Comparison of ENCODE assay signal across 21 cellular contexts in genomic region chr22:38860291-38861169, GRCh38. TPM values are rescaled to one million over a fixed set of nuclear protein-coding genes. Genes with fewer than 3 reads are reported as not detected.
DNase-seq lines count a peak whose midpoint lies in the region; ATAC-seq and TF ChIP-seq lines count a peak whose summit lies in the region.
"Had no signal": no experiment of that assay in that cellular context is flagged by ENCODE, and none has a peak within 500 bp of the region (broad histone marks: within the 10 kb centered on the region; RNA-seq: fewer than 3 reads in every experiment).

No MANE protein-coding gene starts in this region.

- H3K9me3 Mint-ChIP-seq in brain (peaks cover 0 to 3% (median 0%) of the 10 kb centered on the region in 5 experiments), endothelial cell (ENCODE audit: unreplicated experiment) (no peaks in the 10 kb centered on the region)
- H3K9me3 Mint-ChIP-seq in stimulated activated naive B cell treated with anti-CD40 and anti-IgM and Interleukin-4, amounts not matched to agents 10 μg/mL and 1 μg/mL and 100 μg/mL, for 72 hours, result no peaks in the 10 kb centered on the region
- H3K9me3 Mint-ChIP-seq: activated CD4-positive, alpha-beta T cell treated with anti-CD3 and anti-CD28 coated beads, Interleukin-2, amount 10 ng/mL, durations not matched to agents 24 days and 14 days; activated T-helper 1 cell treated with anti-CD3 and anti-CD28 coated beads, Interleukin-12 subunit alpha, Interleukin-12 subunit beta, Interleukin-2, Interleukin-4 antibody, amounts not matched to agents 30 ng/mL and 10 ng/mL and 1 ng/mL, durations not matched to agents 14 hours and 24 hours and 36 hours; mesothelial cell of epicardium had no signal

- H3K9me3 ChIP-seq in right atrium auricular region, result no peaks in the 10 kb centered on the region
- H3K9me3 ChIP-seq: HAP-1, SJCRH30, vagina had no signal

- peak; percentile 47 for DNase-seq in Right ventricle myocardium inferior (ENCODE audit: missing footprints)
- no peak for DNase-seq in right atrium auricular region (ENCODE audit: low spot score)
- peak; percentile 59 for DNase-seq in NCI-H2171 (lab: John Stamatoyannopoulos, UW)
- DNase-seq in stimulated activated naive B cell treated with anti-CD40 and anti-IgM and Interleukin-4, amounts not matched to agents 10 μg/mL and 1 μg/mL and 100 μg/mL, for 72 hours, result no peak
- no peak for DNase-seq in NOMO-1 treated with dmso at 0.1 percent for 144 hours (lab: John Stamatoyannopoulos, UW; ENCODE audit: unreplicated experiment)
- no peak for DNase-seq in endothelial cell (ENCODE audit: low spot score)
- DNase-seq: activated CD4-positive, alpha-beta T cell treated with anti-CD3 and anti-CD28 coated beads, Interleukin-2, amount 10 ng/mL, durations not matched to agents 24 days and 14 days; DMS79; islet precursor cell; Kasumi-1; NCI-H1436; NK-92 treated with Interleukin-12 subunit alpha and Interleukin-12 subunit beta, amount 100 ng/mL, for 24 hours; occipital lobe; SJCRH30 had no signal

- TF ChIP-seq CTCF in right atrium auricular region (IDR thresholded peaks at IDR 0.05) (no peak), brain (conservative IDR thresholded peaks at IDR 0.05) (no peak), endothelial cell (IDR thresholded peaks at IDR 0.05; ENCODE audit: unreplicated experiment) (no peak)

- ATAC-seq in Right ventricle myocardium inferior (no peak), HG03159 (IDR thresholded peaks at IDR 0.05; ENCODE audit: unreplicated experiment) (no peak)
- peak; percentile 15 to 22 for ATAC-seq in stimulated activated naive B cell treated with anti-CD40 and anti-IgM and Interleukin-4, amounts not matched to agents 10 μg/mL and 1 μg/mL and 100 μg/mL, for 72 hours (replicated peaks)

- peaks cover 2% of the 10 kb centered on the region for H3K36me3 ChIP-seq in right atrium auricular region
- H3K36me3 ChIP-seq: SJCRH30, vagina had no signal

- H3K36me3 Mint-ChIP-seq in brain (peaks cover 2% of the 10 kb centered on the region), endothelial cell (ENCODE audit: low read depth, unreplicated experiment) (no peaks in the 10 kb centered on the region)
- H3K36me3 Mint-ChIP-seq in stimulated activated naive B cell treated with anti-CD40 and anti-IgM and Interleukin-4, amounts not matched to agents 10 μg/mL and 1 μg/mL and 100 μg/mL, for 72 hours, result peaks cover 12 to 16% of the 10 kb centered on the region in 2 donors

- H3K27ac Mint-ChIP-seq in brain (peak overlapping the region in 3 of 5 experiments; percentile 76 to 86 (median 84)), endothelial cell (ENCODE audit: unreplicated experiment) (no peak overlapping the region)
- H3K27ac Mint-ChIP-seq in stimulated activated naive B cell treated with anti-CD40 and anti-IgM and Interleukin-4, amounts not matched to agents 10 μg/mL and 1 μg/mL and 100 μg/mL, for 72 hours, result peak overlapping the region; percentile 80
- H3K27ac Mint-ChIP-seq: activated CD4-positive, alpha-beta T cell treated with anti-CD3 and anti-CD28 coated beads, Interleukin-2, amount 10 ng/mL, durations not matched to agents 24 days and 14 days; activated T-helper 1 cell treated with anti-CD3 and anti-CD28 coated beads, Interleukin-12 subunit alpha, Interleukin-12 subunit beta, Interleukin-2, Interleukin-4 antibody, amounts not matched to agents 30 ng/mL and 10 ng/mL and 1 ng/mL, durations not matched to agents 14 hours and 24 hours and 36 hours; mesothelial cell of epicardium had no signal

- H3K4me3 ChIP-seq in right atrium auricular region, result no peak overlapping the region
- H3K4me3 ChIP-seq: HAP-1, SJCRH30, vagina had no signal

- intact Hi-C loops in Right ventricle myocardium inferior (cut with DNase I), result no loop called here

- H3K4me1 Mint-ChIP-seq in brain, result peaks cover 51% of the 10 kb centered on the region
- H3K4me1 Mint-ChIP-seq in stimulated activated naive B cell treated with anti-CD40 and anti-IgM and Interleukin-4, amounts not matched to agents 10 μg/mL and 1 μg/mL and 100 μg/mL, for 72 hours, result peaks cover 18% of the 10 kb centered on the region in 2 donors
- H3K4me1 Mint-ChIP-seq in endothelial cell (ENCODE audit: unreplicated experiment), result no peaks in the 10 kb centered on the region

- H3K27ac ChIP-seq in right atrium auricular region, result no peak overlapping the region
- H3K27ac ChIP-seq: epithelial cell of prostate, SJCRH30, vagina had no signal

- no peak overlapping the region for H3K4me3 Mint-ChIP-seq in brain
- peak overlapping the region; percentile 32 to 51 for H3K4me3 Mint-ChIP-seq in stimulated activated naive B cell treated with anti-CD40 and anti-IgM and Interleukin-4, amounts not matched to agents 10 μg/mL and 1 μg/mL and 100 μg/mL, for 72 hours
- no peak overlapping the region for H3K4me3 Mint-ChIP-seq in endothelial cell (ENCODE audit: unreplicated experiment)
- H3K4me3 Mint-ChIP-seq: activated CD4-positive, alpha-beta T cell treated with anti-CD3 and anti-CD28 coated beads, Interleukin-2, amount 10 ng/mL, durations not matched to agents 24 days and 14 days; activated T-helper 1 cell treated with anti-CD3 and anti-CD28 coated beads, Interleukin-12 subunit alpha, Interleukin-12 subunit beta, Interleukin-2, Interleukin-4 antibody, amounts not matched to agents 30 ng/mL and 10 ng/mL and 1 ng/mL, durations not matched to agents 14 hours and 24 hours and 36 hours; mesothelial cell of epicardium had no signal

- no peaks in the 10 kb centered on the region for H3K27me3 ChIP-seq in right atrium auricular region
- H3K27me3 ChIP-seq: SJCRH30, vagina had no signal

- H3K4me1 ChIP-seq in right atrium auricular region, result peaks cover 0 to 37% of the 10 kb centered on the region in 2 donors
- H3K4me1 ChIP-seq: HAP-1, SJCRH30 had no signal

- H3K27me3 Mint-ChIP-seq in brain, result peaks cover 4% of the 10 kb centered on the region
- peaks cover under 1 to 7% of the 10 kb centered on the region in 2 donors for H3K27me3 Mint-ChIP-seq in stimulated activated naive B cell treated with anti-CD40 and anti-IgM and Interleukin-4, amounts not matched to agents 10 μg/mL and 1 μg/mL and 100 μg/mL, for 72 hours
- peaks cover 2% of the 10 kb centered on the region for H3K27me3 Mint-ChIP-seq in endothelial cell (ENCODE audit: unreplicated experiment)

RNA-seq across cellular contexts. Expression of gene CBX6, which starts 11.5 kb away (rescaled TPM):
- total RNA-seq in Right ventricle myocardium inferior (39.3 TPM), right atrium auricular region (10 to 100 TPM; 28.0 to 57.0 TPM), endothelial cell (ENCODE audit: unreplicated experiment) (11.0 TPM)
- polyA plus RNA-seq in brain (ENCODE audit: insufficient read depth, low read depth, low replicate concordance), result 64.4 TPM

RNA-seq across cellular contexts. Expression of gene NPTXR, which starts 16.7 kb away (rescaled TPM):
- total RNA-seq in Right ventricle myocardium inferior, result 19.7 TPM
- total RNA-seq in right atrium auricular region, result 10 to 100 TPM; 18.0 to 24.6 TPM
- polyA plus RNA-seq in brain (ENCODE audit: insufficient read depth, low read depth, low replicate concordance), result 120 TPM
- 0.62 TPM for total RNA-seq in endothelial cell (ENCODE audit: unreplicated experiment)

Comparison
In these comparisons a context has a peak if more than half of its experiments do, and no peak if none do; other contexts are left out.
1. DNase-seq: peak in Right ventricle myocardium inferior (single experiment) and NCI-H2171 (single experiment); none in right atrium auricular region (single experiment), stimulated activated naive B cell treated with anti-CD40 and anti-IgM and Interleukin-4, amounts not matched to agents 10 μg/mL and 1 μg/mL and 100 μg/mL, for 72 hours (single experiment), NOMO-1 treated with dmso at 0.1 percent for 144 hours (single experiment) and endothelial cell (single experiment).
2. ATAC-seq: peak in stimulated activated naive B cell treated with anti-CD40 and anti-IgM and Interleukin-4, amounts not matched to agents 10 μg/mL and 1 μg/mL and 100 μg/mL, for 72 hours (2 of 2); none in Right ventricle myocardium inferior (single experiment) and HG03159 (single experiment).
3. H3K4me3 Mint-ChIP-seq: peak in stimulated activated naive B cell treated with anti-CD40 and anti-IgM and Interleukin-4, amounts not matched to agents 10 μg/mL and 1 μg/mL and 100 μg/mL, for 72 hours (2 of 2); none in brain (0 of 5) and endothelial cell (single experiment).
4. RNA of gene NPTXR, which starts 16.7 kb away (total RNA-seq): 18.0 to 24.6 TPM in right atrium auricular region and 19.7 TPM in Right ventricle myocardium inferior (single experiment); 0.62 TPM in endothelial cell (single experiment); every median in the first group is over 10 times any median in the second.